Comparison of ENCODE assay signal across 25 cellular contexts in genomic region chr13:83121904-83122303, GRCh38.
DNase-seq lines count a peak whose midpoint lies in the region; ATAC-seq and TF ChIP-seq lines count a peak whose summit lies in the region.
"Had no signal": no experiment of that assay in that cellular context is flagged by ENCODE, and none has a peak within 500 bp of the region (broad histone marks: within the 10 kb centered on the region; RNA-seq: fewer than 3 reads in every experiment).

No MANE protein-coding gene starts in this region.

- DNase-seq in EH (ENCODE audit: low read depth) (peak; percentile 10), NCI-H226 (peak; percentile 38), epithelial cell of proximal tubule (ENCODE audit: low read depth) (peak; percentile 19), nephron progenitor cell (no peak), foreskin melanocyte (no peak), upper lobe of right lung (no peak)
- no peak for DNase-seq in activated CD8-positive, alpha-beta memory T cell treated with anti-CD3 and anti-CD28 coated beads, Interleukin-2, amount 50 U/mL, for 4 hours
- DNase-seq: activated CD4-positive, alpha-beta T cell treated with anti-CD3 and anti-CD28 coated beads, Interleukin-2, amount 50 U/mL, for 4 hours; colonic mucosa; effector memory CD4-positive, alpha-beta T cell; erythroblast; gastrocnemius medialis; H7; hippocampal formation; immature natural killer cell; left lung; NCI-H1105; NCI-H1930; NCI-H446; NK-92 treated with Interleukin-12 subunit alpha and Interleukin-12 subunit beta, amount 100 ng/mL, for 24 hours; psoas muscle; SHP77 treated with DMSO at 0.1 percent for 48 hours; stimulated activated naive CD4-positive, alpha-beta T cell treated with Interleukin-2 at 50 U/mL for 16 hours had no signal

- no peak overlapping the region for H3K27ac ChIP-seq in upper lobe of right lung
- H3K27ac ChIP-seq: cardiac muscle cell, colonic mucosa, gastrocnemius medialis, left lung, psoas muscle had no signal

- H3K4me1 Mint-ChIP-seq in nephron progenitor cell = peaks cover 13% of the 10 kb centered on the region
- H3K4me1 Mint-ChIP-seq: immature natural killer cell had no signal

- H3K9me3 ChIP-seq in upper lobe of right lung = no peaks in the 10 kb centered on the region
- H3K9me3 ChIP-seq: colonic mucosa, gastrocnemius medialis, psoas muscle had no signal

- no peaks in the 10 kb centered on the region for H3K27me3 Mint-ChIP-seq in nephron progenitor cell (ENCODE audit: low read depth, poor library complexity)

- H3K27ac Mint-ChIP-seq in nephron progenitor cell = peak overlapping the region; percentile 74
- H3K27ac Mint-ChIP-seq: activated naive CD4-positive, alpha-beta T cell treated with anti-CD3 and anti-CD28 coated beads, Interleukin-2, amount 50 U/mL, for 72 hours; immature natural killer cell had no signal

- H3K27me3 ChIP-seq in upper lobe of right lung = no peaks in the 10 kb centered on the region
- H3K27me3 ChIP-seq: cardiac muscle cell, colonic mucosa, gastrocnemius medialis, left lung had no signal

- TF ChIP-seq CTCF in epithelial cell of proximal tubule (conservative IDR thresholded peaks at IDR 0.05; ENCODE audit: low read depth, low read length) (no peak), nephron progenitor cell (IDR thresholded peaks at IDR 0.05) (no peak), upper lobe of right lung (IDR thresholded peaks at IDR 0.05) (no peak)

- no peaks in the 10 kb centered on the region for H3K36me3 ChIP-seq in upper lobe of right lung
- H3K36me3 ChIP-seq: cardiac muscle cell, colonic mucosa, gastrocnemius medialis, left lung had no signal

- H3K4me3 ChIP-seq in epithelial cell of proximal tubule (ENCODE audit: low read depth, low read length) = no peak overlapping the region
- H3K4me3 ChIP-seq in upper lobe of right lung = no peak overlapping the region
- H3K4me3 ChIP-seq: cardiac muscle cell, colonic mucosa, gastrocnemius medialis, left lung, psoas muscle had no signal

- intact Hi-C loops in upper lobe of right lung (cut with DNase I) = no loop called here

- no peak overlapping the region for H3K4me3 Mint-ChIP-seq in nephron progenitor cell
- H3K4me3 Mint-ChIP-seq: immature natural killer cell had no signal

- H3K9me3 Mint-ChIP-seq in nephron progenitor cell = no peaks in the 10 kb centered on the region

- H3K4me1 ChIP-seq in upper lobe of right lung = no peaks in the 10 kb centered on the region
- H3K4me1 ChIP-seq: colonic mucosa, gastrocnemius medialis, left lung, psoas muscle had no signal

- ATAC-seq in upper lobe of right lung = no peak
- ATAC-seq: activated naive CD4-positive, alpha-beta T cell treated with anti-CD3 and anti-CD28 coated beads, Interleukin-2, amount 50 U/mL, for 72 hours; gastrocnemius medialis; left lung; psoas muscle had no signal

- H3K36me3 Mint-ChIP-seq in nephron progenitor cell (ENCODE audit: low read depth) = no peaks in the 10 kb centered on the region
- H3K36me3 Mint-ChIP-seq: activated naive CD4-positive, alpha-beta T cell treated with anti-CD3 and anti-CD28 coated beads, Interleukin-2, amount 50 U/mL, for 72 hours had no signal

Comparison
In these comparisons a context has a peak if more than half of its experiments do, and no peak if none do; other contexts are left out.
1. DNase-seq: peak in EH (single experiment), NCI-H226 (single experiment) and epithelial cell of proximal tubule (single experiment); none in nephron progenitor cell (single experiment), foreskin melanocyte (single experiment), upper lobe of right lung (single experiment) and activated CD8-positive, alpha-beta memory T cell treated with anti-CD3 and anti-CD28 coated beads, Interleukin-2, amount 50 U/mL, for 4 hours (single experiment).